ENCODE assay signal across 27 cellular contexts in the genomic region with DNA sequence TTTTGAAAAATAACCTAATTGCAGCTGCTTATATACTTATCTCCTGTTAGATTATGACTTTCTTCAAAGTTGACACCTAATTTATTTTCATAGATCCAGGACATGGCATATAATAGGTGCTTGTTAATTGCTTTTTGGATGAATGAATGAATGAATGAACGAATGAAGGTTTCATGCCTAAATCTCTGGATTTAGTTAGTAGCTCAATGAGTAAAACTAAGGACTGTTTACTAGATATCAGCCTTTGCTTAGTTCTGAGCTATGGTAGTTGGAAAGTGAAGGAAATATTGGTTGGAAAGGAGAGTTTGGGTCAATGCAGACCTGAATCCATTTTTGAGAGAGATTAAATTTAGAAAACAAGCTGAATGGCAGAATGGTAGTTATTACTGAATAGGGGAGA.
"Had no signal": no experiment of that assay in that cellular context is flagged by ENCODE, and none has a peak within 500 bp of the region (broad histone marks: within the 10 kb centered on the region; RNA-seq: fewer than 3 reads in every experiment).

No MANE protein-coding gene starts in this region.

- H2AFZ ChIP-seq: hepatocyte had no signal

- H3K79me2 ChIP-seq: hepatocyte had no signal

- H3K4me3 ChIP-seq: colonic mucosa, coronary artery, dorsolateral prefrontal cortex, esophagus muscularis mucosa, esophagus squamous epithelium, gastrocnemius medialis, gastroesophageal sphincter, heart left ventricle, heart right ventricle, hepatocyte had no signal

- ATAC-seq: effector memory CD8-positive, alpha-beta T cell; esophagus mucosa; foreskin keratinocyte; gastrocnemius medialis; gastroesophageal sphincter; heart left ventricle; heart right ventricle had no signal

- FAIRE-seq: colon, endometrium, endothelial cell of umbilical vein had no signal

- DNase-seq: colonic mucosa; cortex of kidney; dermis blood vessel endothelial cell; dorsolateral prefrontal cortex; effector CD4-positive, alpha-beta T cell; effector CD8-positive, alpha-beta T cell; effector memory CD4-positive, alpha-beta T cell; effector memory CD8-positive, alpha-beta T cell; endodermal cell; erythroblast; esophagus squamous epithelium; foreskin fibroblast; foreskin keratinocyte; foreskin melanocyte; gastrocnemius medialis; glutamatergic neuron; heart left ventricle; heart right ventricle had no signal

- H3K27ac ChIP-seq: colonic mucosa, coronary artery, dorsolateral prefrontal cortex, epithelial cell of prostate, esophagus muscularis mucosa, esophagus squamous epithelium, foreskin keratinocyte, gastrocnemius medialis, gastroesophageal sphincter, heart left ventricle, heart right ventricle, hepatocyte had no signal

- H3K4me2 ChIP-seq: hepatocyte had no signal

- H3K4me1 ChIP-seq: colonic mucosa, esophagus muscularis mucosa, esophagus squamous epithelium, foreskin keratinocyte, gastrocnemius medialis, gastroesophageal sphincter, heart left ventricle, heart right ventricle had no signal

- H3K9me3 ChIP-seq: colonic mucosa, esophagus muscularis mucosa, esophagus squamous epithelium, gastrocnemius medialis, gastroesophageal sphincter, heart left ventricle, heart right ventricle had no signal

- H3K27me3 ChIP-seq: colonic mucosa, dorsolateral prefrontal cortex, esophagus muscularis mucosa, esophagus squamous epithelium, foreskin keratinocyte, gastrocnemius medialis, gastroesophageal sphincter, heart left ventricle, heart right ventricle, hepatocyte had no signal

- H3K36me3 ChIP-seq: colonic mucosa, esophagus muscularis mucosa, esophagus squamous epithelium, gastrocnemius medialis, gastroesophageal sphincter, heart left ventricle, heart right ventricle had no signal
